Comparison of ENCODE assay signal across 9 cellular contexts in genomic region chr19:7494416-7495098, GRCh38. TPM values are rescaled to one million over a fixed set of nuclear protein-coding genes. Genes with fewer than 3 reads are reported as not detected.
A peak's percentile ranks its signal among the peaks of the same experiment; 100 is the strongest.
DNase-seq lines count a peak whose midpoint lies in the region; ATAC-seq, FAIRE-seq and TF ChIP-seq lines count a peak whose summit lies in the region.
"Had no signal": no experiment of that assay in that cellular context is flagged by ENCODE, and none has a peak within 500 bp of the region (broad histone marks: within the 10 kb centered on the region; RNA-seq: fewer than 3 reads in every experiment).

No MANE protein-coding gene starts in this region.

- H3K27ac ChIP-seq in dorsolateral prefrontal cortex (peak overlapping the region; percentile 82 to 100 (median 98)), liver (ENCODE audit: low read depth in 1 of 2, low read length in 2 of 2) (peak overlapping the region; percentile 54 to 80), skeletal muscle tissue (ENCODE audit: low read depth, low read length) (peak overlapping the region; percentile 68)

- H3K27me3 ChIP-seq in dorsolateral prefrontal cortex, result no peaks in the 10 kb centered on the region
- H3K27me3 ChIP-seq in liver (ENCODE audit: control insufficient read depth in 4 of 4, insufficient read depth in 4 of 4, low read length in 3 of 4), result no peaks in the 10 kb centered on the region
- peaks cover 0 to 3% (median 0%) of the 10 kb centered on the region in 3 donors for H3K27me3 ChIP-seq in skeletal muscle tissue (ENCODE audit: control insufficient read depth in 3 of 3, insufficient read depth in 3 of 3, low read length in 3 of 3)

- 29% methylated on average over 13 of the region's 13 CpGs for WGBS in liver

- H3K36me3 ChIP-seq in liver (ENCODE audit: control insufficient read depth in 4 of 4, insufficient read depth in 3 of 4, low read depth in 1 of 4, low read length in 3 of 4), result no peaks in the 10 kb centered on the region
- no peaks in the 10 kb centered on the region for H3K36me3 ChIP-seq in skeletal muscle tissue (ENCODE audit: control insufficient read depth in 3 of 3, insufficient read depth in 3 of 3, low read length in 3 of 3)

- ATAC-seq in HG02678 (IDR thresholded peaks at IDR 0.05; ENCODE audit: unreplicated experiment), result no peak

- intact Hi-C loops in dorsolateral prefrontal cortex (cut with DNase I), result loop anchor here (2.0 to 5.0 kb wide), 3 partner anchors 26 to 57 kb away; no protein-coding TSS in a partner anchor

- peak in 33 of 56 donors; percentile 7 to 48 (median 30) for TF ChIP-seq CTCF in dorsolateral prefrontal cortex (IDR thresholded peaks at IDR 0.05 in 54 of 56, conservative IDR thresholded peaks at IDR 0.05 in 2 of 56; ENCODE audit: low read depth in 1 of 56, partially characterized antibody in 56 of 56)
- peak; percentile 34 for TF ChIP-seq CTCF in liver (IDR thresholded peaks at IDR 0.05; ENCODE audit: low read depth, low read length, missing input control)
- no peak for TF ChIP-seq CTCF in D721Med (IDR thresholded peaks at IDR 0.05; ENCODE audit: insufficient read depth, missing control alignments)

- H3K9ac ChIP-seq in liver (ENCODE audit: low read depth in 1 of 2, low read length in 2 of 2) (peak overlapping the region in 1 of 2 donors; percentile 38), skeletal muscle tissue (ENCODE audit: low read depth in 1 of 3, low read length in 3 of 3) (peak overlapping the region in 2 of 3 donors; percentile 22 to 74)

- H3K9me3 ChIP-seq in liver (ENCODE audit: control insufficient read depth in 4 of 4, low read length in 3 of 4) (no peaks in the 10 kb centered on the region), skeletal muscle tissue (ENCODE audit: control insufficient read depth in 3 of 3, low read length in 3 of 3) (no peaks in the 10 kb centered on the region)

- H3K4me3 ChIP-seq in dorsolateral prefrontal cortex (peak overlapping the region in 38 of 59 donors; percentile 1 to 51 (median 24)), liver (ENCODE audit: low read depth in 1 of 3, low read length in 3 of 3) (no peak overlapping the region), skeletal muscle tissue (ENCODE audit: low read length in 3 of 3) (peak overlapping the region; percentile 27 to 41 (median 35))

- DNase-seq in NCI-H2196 treated with DMSO at 0.1 percent for 48 hours (lab: John Stamatoyannopoulos, UW; ENCODE audit: unreplicated experiment) (peak; percentile 34), dorsolateral prefrontal cortex (peak; percentile 17 to 95 (median 87)), D721Med (ENCODE audit: insufficient read length, low spot score) (no peak), NCI-H1930 (lab: John Stamatoyannopoulos, UW) (no peak)
- DNase-seq in activated CD8-positive, alpha-beta memory T cell treated with anti-CD3 and anti-CD28 coated beads, Interleukin-2, amount 50 U/mL, for 4 hours, result no peak
- DNase-seq: activated effector memory CD4-positive, alpha-beta T cell treated with anti-CD3 and anti-CD28 coated beads, Interleukin-2, amount 50 U/mL, for 16 hours had no signal

- H3K4me1 ChIP-seq in liver (ENCODE audit: control insufficient read depth in 4 of 4, insufficient read depth in 4 of 4, low read length in 3 of 4), result peaks cover 0 to 12% (median 11%) of the 10 kb centered on the region in 4 donors
- peaks cover 9 to 10% (median 10%) of the 10 kb centered on the region in 3 donors for H3K4me1 ChIP-seq in skeletal muscle tissue (ENCODE audit: control insufficient read depth in 3 of 3, insufficient read depth in 3 of 3, low read length in 3 of 3)

- peak; percentile 44 to 73 for TF ChIP-seq RAD21 in liver (IDR thresholded peaks at IDR 0.05)

- no peak for FAIRE-seq in D721Med (lab: Jason Lieb, UNC)

TF ChIP-seq in liver, 16 proteins besides CTCF, POLR2A, EP300 and RAD21:
- peak; percentile 42 for TF ChIP-seq YY1 (IDR thresholded peaks at IDR 0.05)
- TF ChIP-seq ZBTB33 (IDR thresholded peaks at IDR 0.05), result no peak
- TF ChIP-seq NR2F2 (IDR thresholded peaks at IDR 0.05), result peak; percentile 69
- TF ChIP-seq MAX (IDR thresholded peaks at IDR 0.05), result peak; percentile 16
- TF ChIP-seq HNF4A (conservative IDR thresholded peaks at IDR 0.05), result peak; percentile 58 to 61
- peak; percentile 79 for TF ChIP-seq SP1 (IDR thresholded peaks at IDR 0.05)
- TF ChIP-seq REST (IDR thresholded peaks at IDR 0.05), result no peak
- TF ChIP-seq HNF4G (IDR thresholded peaks at IDR 0.05), result no peak
- peak; percentile 81 to 84 for TF ChIP-seq RXRA (IDR thresholded peaks at IDR 0.05)

RNA-seq across cellular contexts. Expression of gene PEX11G, which starts 5.7 kb away (rescaled TPM):
- total RNA-seq in dorsolateral prefrontal cortex (1 to 10 TPM in 117 of 120 experiments, under 1 TPM in 3; 0.77 to 8.8 (median 3.2) TPM), liver (1 to 10 TPM; 1.9 to 7.7 TPM), skeletal muscle tissue (3.1 TPM)
- 10 to 100 TPM in 1 of 2 donors, 1 to 10 TPM in 1; 8.6 to 10.9 TPM for polyA plus RNA-seq in liver

RNA-seq across cellular contexts. Expression of gene ZNF358, which starts 21.3 kb away (rescaled TPM):
- total RNA-seq in dorsolateral prefrontal cortex, result 100 to 1,000 TPM in 76 of 120 experiments, 10 to 100 TPM in 44; 69.6 to 225 (median 107) TPM
- 1 to 10 TPM; 5.7 to 9.5 TPM for total RNA-seq in liver
- 10 to 100 TPM; 15.6 to 18.2 TPM for polyA plus RNA-seq in liver
- total RNA-seq in skeletal muscle tissue, result 14.6 TPM

RNA-seq across cellular contexts. Expression of gene MCOLN1, which starts 27.9 kb away (rescaled TPM):
- total RNA-seq in dorsolateral prefrontal cortex (10 to 100 TPM; 21.1 to 64.6 (median 33.5) TPM), liver (10 to 100 TPM; 10.9 to 13.2 TPM), skeletal muscle tissue (5.2 TPM)
- 10 to 100 TPM; 14.1 to 17.0 TPM for polyA plus RNA-seq in liver

RNA-seq across cellular contexts. Expression of gene PNPLA6, which starts 41.0 kb away (rescaled TPM):
- total RNA-seq in dorsolateral prefrontal cortex (100 to 1,000 TPM; 131 to 340 (median 192) TPM), liver (10 to 100 TPM; 33.0 to 68.4 TPM), skeletal muscle tissue (52.7 TPM)
- 10 to 100 TPM; 20.9 to 22.9 TPM for polyA plus RNA-seq in liver

Comparison
In these comparisons a context has a peak if more than half of its experiments do, and no peak if none do; other contexts are left out.
1. DNase-seq: peak in NCI-H2196 treated with DMSO at 0.1 percent for 48 hours (single experiment) and dorsolateral prefrontal cortex (10 of 10); none in activated CD8-positive, alpha-beta memory T cell treated with anti-CD3 and anti-CD28 coated beads, Interleukin-2, amount 50 U/mL, for 4 hours (single experiment), D721Med (single experiment) and NCI-H1930 (0 of 2).
2. H3K4me3 ChIP-seq: peak in dorsolateral prefrontal cortex (38 of 59) and skeletal muscle tissue (3 of 3); none in liver (0 of 3).
3. Peak in every context shown above with its lines, with median percentiles within 50 percentile points of each other: H3K27ac ChIP-seq.